In genomic region chr1:100411574-100411973, GRCh38 we compare ENCODE assay signal across 20 cellular contexts. TPM values are rescaled to one million over a fixed set of nuclear protein-coding genes. Genes with fewer than 3 reads are reported as not detected.
DNase-seq lines count a peak whose midpoint lies in the region; ATAC-seq and TF ChIP-seq lines count a peak whose summit lies in the region.
"Had no signal": no experiment of that assay in that cellular context is flagged by ENCODE, and none has a peak within 500 bp of the region (broad histone marks: within the 10 kb centered on the region; RNA-seq: fewer than 3 reads in every experiment).

No MANE protein-coding gene starts in this region.

- TF ChIP-seq POLR2A in breast epithelium (IDR thresholded peaks at IDR 0.05) = no peak

- no peak overlapping the region for H2BK5ac ChIP-seq in H9 (ENCODE audit: insufficient read length, low read length)

- peaks cover 70 to 91% (median 81%) of the 10 kb centered on the region in 4 donors for H3K4me1 Mint-ChIP-seq in CD4-positive, alpha-beta memory T cell
- H3K4me1 Mint-ChIP-seq in H9 (peaks cover 20 to 25% of the 10 kb centered on the region in 2 experiments), nephron (no peaks in the 10 kb centered on the region)
- H3K4me1 Mint-ChIP-seq in activated naive CD8-positive, alpha-beta T cell treated with anti-CD3 and anti-CD28 coated beads, Interleukin-2, amount 50 U/mL, for 24 hours = peaks cover 66% of the 10 kb centered on the region

- peaks cover 58 to 68% of the 10 kb centered on the region in 2 donors for H3K36me3 Mint-ChIP-seq in CD4-positive, alpha-beta memory T cell
- H3K36me3 Mint-ChIP-seq in H9 (ENCODE audit: insufficient read depth in 1 of 3, low read depth in 3 of 3) = peaks cover 5 to 16% (median 9%) of the 10 kb centered on the region in 3 experiments; a peak in 6 of 7 replicates
- H3K36me3 Mint-ChIP-seq in activated naive CD8-positive, alpha-beta T cell treated with anti-CD3 and anti-CD28 coated beads, Interleukin-2, amount 50 U/mL, for 24 hours (ENCODE audit: low read depth) = peaks cover 14% of the 10 kb centered on the region
- peaks cover 40% of the 10 kb centered on the region for H3K36me3 Mint-ChIP-seq in nephron (ENCODE audit: low read depth)

- no peak overlapping the region for H2BK15ac ChIP-seq in H9 (ENCODE audit: low read depth, low read length)

- no peak overlapping the region for H4K91ac ChIP-seq in H9 (ENCODE audit: insufficient read length, low read depth, low read length)

- H3K9me3 ChIP-seq in CD4-positive, alpha-beta memory T cell (ENCODE audit: control insufficient read depth in 1 of 2, low read length in 2 of 2) = no peaks in the 10 kb centered on the region
- H3K9me3 ChIP-seq in H9 (ENCODE audit: control insufficient read depth, low read depth, low read length) (no peaks in the 10 kb centered on the region), breast epithelium (no peaks in the 10 kb centered on the region)
- H3K9me3 ChIP-seq: pancreas had no signal

- peak overlapping the region; percentile 38 for H3K27ac ChIP-seq in CD4-positive, alpha-beta memory T cell (ENCODE audit: low read depth, low read length)
- no peak overlapping the region for H3K27ac ChIP-seq in H9 (ENCODE audit: insufficient read length, low read depth, low read length)
- peak overlapping the region in 1 of 2 donors; percentile 8 for H3K27ac ChIP-seq in breast epithelium
- H3K27ac ChIP-seq: brain microvascular endothelial cell, pancreas, SK-N-MC had no signal

- no peak overlapping the region for H3K4me2 ChIP-seq in H9 (ENCODE audit: insufficient read depth, insufficient read length, low read length)

- H3K9ac ChIP-seq in H9 (ENCODE audit: extremely low read depth, insufficient read length, low read length) = no peak overlapping the region

- H3K56ac ChIP-seq in H9 (ENCODE audit: insufficient read length, low read depth, low read length) = no peak overlapping the region

- H3K23me2 ChIP-seq in H9 (ENCODE audit: insufficient read length, low read depth, low read length, poor library complexity, severe bottlenecking) = no peaks in the 10 kb centered on the region

- no peak overlapping the region for H2BK120ac ChIP-seq in H9 (ENCODE audit: low read depth, low read length, poor library complexity, severe bottlenecking)

- no peak for TF ChIP-seq CTCF in H9 (conservative IDR thresholded peaks at IDR 0.05)
- TF ChIP-seq CTCF in nephron (IDR thresholded peaks at IDR 0.05; ENCODE audit: unreplicated experiment in 3 of 3) = no peak
- no peak for TF ChIP-seq CTCF in breast epithelium (IDR thresholded peaks at IDR 0.05)

- no peak overlapping the region for H4K8ac ChIP-seq in H9 (replicated peaks; ENCODE audit: insufficient read length, low read depth, low read length)

- peak overlapping the region; percentile 81 to 97 (median 88) for H3K27ac Mint-ChIP-seq in CD4-positive, alpha-beta memory T cell
- peak overlapping the region in 2 of 3 experiments; percentile 58 to 82; a peak in 4 of 7 replicates for H3K27ac Mint-ChIP-seq in H9
- H3K27ac Mint-ChIP-seq in activated naive CD8-positive, alpha-beta T cell treated with anti-CD3 and anti-CD28 coated beads, Interleukin-2, amount 50 U/mL, for 24 hours = peak overlapping the region; percentile 15
- peak overlapping the region in 2 of 3 experiments; percentile 6 to 17 for H3K27ac Mint-ChIP-seq in nephron

- no peak for DNase-seq in CD4-positive, alpha-beta memory T cell
- no peak for DNase-seq in H9
- no peak for DNase-seq in activated naive CD8-positive, alpha-beta T cell treated with anti-CD3 and anti-CD28 coated beads, Interleukin-2, amount 50 U/mL, for 24 hours
- DNase-seq in COLO668 (lab: John Stamatoyannopoulos, UW; ENCODE audit: unreplicated experiment) = no peak
- no peak for DNase-seq in breast epithelium (ENCODE audit: low spot score in 2 of 2)
- DNase-seq in SKM-1 (lab: John Stamatoyannopoulos, UW; ENCODE audit: unreplicated experiment) = no peak
- DNase-seq: activated CD4-positive, alpha-beta T cell treated with anti-CD3 and anti-CD28 coated beads for 48 hours; amniotic stem cell; brain microvascular endothelial cell; C1 segment of cervical spinal cord; DMS153; GOT3; Karpas-422; naive B cell; NCI-H1417 treated with DMSO at 0.1 percent for 48 hours; NCI-H774; pancreas; trophoblast cell had no signal

- H2AFZ ChIP-seq in H9 (ENCODE audit: low read length) = no peak overlapping the region

- no peak overlapping the region for H3T11ph ChIP-seq in H9 (ENCODE audit: low read length)

- H3K36me3 ChIP-seq in CD4-positive, alpha-beta memory T cell (ENCODE audit: insufficient read depth, low read length) = peaks cover 14% of the 10 kb centered on the region
- no peaks in the 10 kb centered on the region for H3K36me3 ChIP-seq in breast epithelium
- H3K36me3 ChIP-seq: brain microvascular endothelial cell, pancreas had no signal

- no peaks in the 10 kb centered on the region for H3K27me3 Mint-ChIP-seq in CD4-positive, alpha-beta memory T cell
- H3K27me3 Mint-ChIP-seq in H9 (ENCODE audit: low read depth) (no peaks in the 10 kb centered on the region), nephron (ENCODE audit: low read depth) (no peaks in the 10 kb centered on the region)
- H3K27me3 Mint-ChIP-seq in activated naive CD8-positive, alpha-beta T cell treated with anti-CD3 and anti-CD28 coated beads, Interleukin-2, amount 50 U/mL, for 24 hours = no peaks in the 10 kb centered on the region
- H3K27me3 Mint-ChIP-seq: naive B cell had no signal

- intact Hi-C loops in CD4-positive, alpha-beta memory T cell (cut with micrococcal nuclease) = no loop called here
- intact Hi-C loops in breast epithelium (cut with DNase I; ENCODE audit: low total_unique reads) = no loop called here

- no peak overlapping the region for H3K14ac ChIP-seq in H9 (ENCODE audit: insufficient read depth, low read length)

- H2AK5ac ChIP-seq in H9 (ENCODE audit: insufficient read length, low read length) = no peak overlapping the region

- no peaks in the 10 kb centered on the region for H3K79me1 ChIP-seq in H9 (ENCODE audit: insufficient read depth, low read depth, low read length, poor library complexity, severe bottlenecking)

- no peak overlapping the region for H4K5ac ChIP-seq in H9 (ENCODE audit: insufficient read length, low read depth, low read length)

- CTCF ChIA-PET in CD4-positive, alpha-beta memory T cell (lab: Charles Lee; ENCODE audit: partially characterized antibody) = interaction anchor here (0.8 to 6.2 kb wide), 9 partner anchors 7 to 47 kb away, joined by 3 to 34 read pairs (median 4); no protein-coding TSS in a partner anchor

- no peaks in the 10 kb centered on the region for H3K79me2 ChIP-seq in H9 (ENCODE audit: insufficient read depth, low read length)

- ATAC-seq in activated naive CD8-positive, alpha-beta T cell treated with anti-CD3 and anti-CD28 coated beads, Interleukin-2, amount 50 U/mL, for 24 hours = no peak
- ATAC-seq: pancreas had no signal

- H3K18ac ChIP-seq in H9 (ENCODE audit: insufficient read length, low read depth, low read length) = no peak overlapping the region

- no peak overlapping the region for H3K23ac ChIP-seq in H9 (ENCODE audit: insufficient read length, low read depth, low read length)

- no peak overlapping the region for H2BK20ac ChIP-seq in H9 (ENCODE audit: low read depth, low read length, poor library complexity, severe bottlenecking)

- H3K4me3 Mint-ChIP-seq in CD4-positive, alpha-beta memory T cell = peak overlapping the region in 7 of 8 donors; percentile 41 to 79 (median 59)
- no peak overlapping the region for H3K4me3 Mint-ChIP-seq in H9
- H3K4me3 Mint-ChIP-seq in activated naive CD8-positive, alpha-beta T cell treated with anti-CD3 and anti-CD28 coated beads, Interleukin-2, amount 50 U/mL, for 24 hours = no peak overlapping the region
- no peak overlapping the region for H3K4me3 Mint-ChIP-seq in nephron

- POLR2A ChIA-PET in CD4-positive, alpha-beta memory T cell (lab: Charles Lee; ENCODE audit: partially characterized antibody) = interaction anchor here (1.0 to 5.2 kb wide), 9 partner anchors 7 to 58 kb away, joined by 3 to 97 read pairs (median 23); partner anchors contain the start of gene CDC14A

- H3K9me3 Mint-ChIP-seq in CD4-positive, alpha-beta memory T cell = peaks cover 0 to 19% (median 6%) of the 10 kb centered on the region in 8 donors
- H3K9me3 Mint-ChIP-seq in H9 (peaks cover 5 to 8% of the 10 kb centered on the region in 2 experiments; a peak in 4 of 5 replicates), nephron (no peaks in the 10 kb centered on the region)
- peaks cover 7% of the 10 kb centered on the region for H3K9me3 Mint-ChIP-seq in activated naive CD8-positive, alpha-beta T cell treated with anti-CD3 and anti-CD28 coated beads, Interleukin-2, amount 50 U/mL, for 24 hours

- H4K20me1 ChIP-seq in H9 (ENCODE audit: control insufficient read depth, insufficient read depth, insufficient read length) = no peaks in the 10 kb centered on the region

- peaks cover 95% of the 10 kb centered on the region for H3K4me1 ChIP-seq in CD4-positive, alpha-beta memory T cell (ENCODE audit: insufficient read depth, low read length)
- peaks cover 3% of the 10 kb centered on the region; the same call in 1 of the 2 replicates for H3K4me1 ChIP-seq in H9 (ENCODE audit: insufficient read depth, low read length)
- H3K4me1 ChIP-seq in breast epithelium = no peaks in the 10 kb centered on the region
- H3K4me1 ChIP-seq: pancreas had no signal

- H3K4me3 ChIP-seq in CD4-positive, alpha-beta memory T cell (ENCODE audit: low read length in 2 of 2) = no peak overlapping the region
- H3K4me3 ChIP-seq in breast epithelium = no peak overlapping the region
- H3K4me3 ChIP-seq: pancreas, SK-N-MC had no signal

- H3K4ac ChIP-seq in H9 (ENCODE audit: low read depth, low read length) = no peak overlapping the region

- no peaks in the 10 kb centered on the region for H3K27me3 ChIP-seq in CD4-positive, alpha-beta memory T cell (ENCODE audit: insufficient read depth, low read length)
- H3K27me3 ChIP-seq in H9 (ENCODE audit: insufficient read depth, low read length) (no peaks in the 10 kb centered on the region), breast epithelium (no peaks in the 10 kb centered on the region)
- H3K27me3 ChIP-seq: brain microvascular endothelial cell, pancreas had no signal

- H2BK12ac ChIP-seq in H9 (ENCODE audit: insufficient read length, low read depth, low read length) = no peak overlapping the region

RNA-seq across cellular contexts. Expression of gene CDC14A, which starts 59.3 kb away (rescaled TPM):
- 100 to 1,000 TPM; 108 to 119 TPM for total RNA-seq in CD4-positive, alpha-beta memory T cell
- polyA plus RNA-seq in CD4-positive, alpha-beta memory T cell = 10 to 100 TPM; 37.7 to 72.3 TPM
- total RNA-seq in H9 (2021) (8.4 and 8.9 TPM in 2 replicates), breast epithelium (10 to 100 TPM; 16.5 to 49.3 (median 33.1) TPM)

Comparison
In these comparisons a context has a peak if more than half of its experiments do, and no peak if none do; other contexts are left out.
1. H3K27ac Mint-ChIP-seq: peak in every context shown above with its lines; median percentile 88 in CD4-positive, alpha-beta memory T cell; 70 in H9; 15 in activated naive CD8-positive, alpha-beta T cell treated with anti-CD3 and anti-CD28 coated beads, Interleukin-2, amount 50 U/mL, for 24 hours; 12 in nephron.
2. H3K4me3 Mint-ChIP-seq: peak in CD4-positive, alpha-beta memory T cell (7 of 8); none in H9 (0 of 2), activated naive CD8-positive, alpha-beta T cell treated with anti-CD3 and anti-CD28 coated beads, Interleukin-2, amount 50 U/mL, for 24 hours (single experiment) and nephron (0 of 3).